Comparison of ENCODE assay signal across 1 cellular context in the genomic region with DNA sequence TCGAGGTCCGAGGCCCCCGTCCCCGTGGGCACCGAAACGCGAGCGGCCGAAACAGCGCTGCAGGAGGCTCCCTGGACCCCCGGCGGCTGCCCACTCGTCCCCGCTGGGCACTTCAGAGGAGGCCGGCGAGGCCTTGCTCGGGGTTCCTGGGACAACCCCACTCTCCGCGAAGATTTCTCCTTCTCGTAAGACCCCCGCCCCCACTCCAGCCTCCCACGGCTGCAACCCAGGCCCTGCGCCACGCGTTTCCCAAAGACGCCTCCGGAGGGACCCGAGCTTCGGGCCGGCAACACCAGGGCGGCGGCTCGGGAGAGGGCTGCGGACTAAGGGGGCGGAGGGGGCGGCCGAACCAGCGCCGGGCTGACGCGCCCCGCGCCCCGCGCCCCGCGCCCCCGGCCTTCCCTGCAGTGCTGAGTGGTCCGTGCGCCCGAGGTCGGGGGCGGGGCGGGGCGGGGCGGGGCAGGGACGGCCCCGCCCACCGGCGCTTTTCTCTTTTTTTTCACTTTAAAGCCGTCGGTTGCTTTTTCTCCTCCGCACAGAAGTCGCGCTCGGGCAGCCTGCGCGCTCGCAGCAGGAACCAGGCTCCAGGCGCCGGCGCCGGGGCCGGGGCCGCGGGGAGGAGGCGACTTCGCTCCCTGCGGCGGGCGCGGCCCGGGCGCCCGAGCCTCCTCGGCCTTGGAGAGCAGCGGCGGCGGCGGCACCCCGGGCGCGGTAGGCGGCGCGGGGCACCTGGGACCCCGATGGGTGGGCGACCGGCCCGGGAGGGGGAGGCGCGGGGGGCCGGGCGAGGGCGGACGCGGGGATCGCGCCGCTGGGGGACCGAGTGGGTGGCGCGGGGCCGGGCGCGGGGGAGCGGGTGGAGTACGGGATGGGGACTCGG.
TF ChIP-seq lines count a peak whose summit lies in the region.

SPSB1 (plus strand) TSS at position 534 of the 880 bp plus-strand sequence. CDS start 62,998 bp downstream, outside the sequence.

TF ChIP-seq in endothelial cell of umbilical vein, 7 proteins besides CTCF, POLR2A, EP300 and RAD21:
- TF ChIP-seq MAX (IDR thresholded peaks at IDR 0.05; ENCODE audit: insufficient read depth, insufficient read length) (no peak), POLR2AphosphoS5 (IDR thresholded peaks at IDR 0.05; ENCODE audit: insufficient read depth, low read depth, low read length) (peak; percentile 92), MYC (IDR thresholded peaks at IDR 0.05; ENCODE audit: low read depth, low read length) (no peak), FOS (IDR thresholded peaks at IDR 0.05; ENCODE audit: borderline replicate concordance, insufficient read depth, low read length) (no peak), JUN (IDR thresholded peaks at IDR 0.05; ENCODE audit: borderline replicate concordance, insufficient read depth, insufficient read length, low read depth) (no peak), GATA2 (IDR thresholded peaks at IDR 0.05; ENCODE audit: insufficient read depth, insufficient read length, low read depth, low read length) (no peak)
